In genomic region chr7:23247602-23248335, GRCh38 we compare ENCODE assay signal across 9 cellular contexts. TPM values are rescaled to one million over a fixed set of nuclear protein-coding genes. Genes with fewer than 3 reads are reported as not detected.
DNase-seq lines count a peak whose midpoint lies in the region; ATAC-seq and TF ChIP-seq lines count a peak whose summit lies in the region.
"Had no signal": no experiment of that assay in that cellular context is flagged by ENCODE, and none has a peak within 500 bp of the region (broad histone marks: within the 10 kb centered on the region; RNA-seq: fewer than 3 reads in every experiment).

No MANE protein-coding gene starts in this region.

- no peak for ATAC-seq in GM19395 (IDR thresholded peaks at IDR 0.05; ENCODE audit: unreplicated experiment)
- no peak for ATAC-seq in HG03565 (IDR thresholded peaks at IDR 0.05; ENCODE audit: unreplicated experiment)

- no peak overlapping the region for H3K27ac Mint-ChIP-seq in glutamatergic neuron (ENCODE audit: unreplicated experiment)

- peak overlapping the region; percentile 59 for H3K4me3 Mint-ChIP-seq in glutamatergic neuron (ENCODE audit: unreplicated experiment)
- H3K4me3 Mint-ChIP-seq: central memory CD8-positive, alpha-beta T cell had no signal

- peaks cover 8% of the 10 kb centered on the region for H3K27me3 Mint-ChIP-seq in glutamatergic neuron (ENCODE audit: unreplicated experiment)

- peaks cover 2% of the 10 kb centered on the region for H3K9me3 Mint-ChIP-seq in glutamatergic neuron (ENCODE audit: unreplicated experiment)

- DNase-seq in GF-D8 (lab: John Stamatoyannopoulos, UW) (peak; percentile 62), SIG-M5 treated with dmso at 0.1 percent for 504 hours (lab: John Stamatoyannopoulos, UW; ENCODE audit: unreplicated experiment) (peak; percentile 87), glutamatergic neuron (no peak), pons (ENCODE audit: low spot score) (peak; percentile 82), DMS79 treated with DMSO at 0.1 percent for 48 hours (lab: John Stamatoyannopoulos, UW) (no peak), HCEC 1CT (no peak)

- peaks cover 13% of the 10 kb centered on the region for H3K36me3 Mint-ChIP-seq in glutamatergic neuron (ENCODE audit: unreplicated experiment)

- H3K4me1 Mint-ChIP-seq in glutamatergic neuron (ENCODE audit: low read depth, unreplicated experiment) = peaks cover 2% of the 10 kb centered on the region
- H3K4me1 Mint-ChIP-seq: central memory CD8-positive, alpha-beta T cell had no signal

- TF ChIP-seq CTCF in glutamatergic neuron (IDR thresholded peaks at IDR 0.05; ENCODE audit: partially characterized antibody, unreplicated experiment) = no peak

RNA-seq across cellular contexts. Expression of gene GPNMB, which starts 1.2 kb away (rescaled TPM):
- not detected for total RNA-seq in glutamatergic neuron (ENCODE audit: unreplicated experiment)

RNA-seq across cellular contexts. Expression of gene MALSU1, which starts 51.4 kb away (rescaled TPM):
- total RNA-seq in glutamatergic neuron (ENCODE audit: unreplicated experiment) = 46.3 TPM

Comparison
In these comparisons a context has a peak if more than half of its experiments do, and no peak if none do; other contexts are left out.
1. DNase-seq: peak in GF-D8 (single experiment), SIG-M5 treated with dmso at 0.1 percent for 504 hours (single experiment) and pons (single experiment); none in glutamatergic neuron (single experiment), DMS79 treated with DMSO at 0.1 percent for 48 hours (single experiment) and HCEC 1CT (single experiment).